In genomic region chr9:114503522-114504340, GRCh38 we compare ENCODE assay signal across 8 cellular contexts. TPM values are rescaled to one million over a fixed set of nuclear protein-coding genes. Genes with fewer than 3 reads are reported as not detected.
A peak's percentile ranks its signal among the peaks of the same experiment; 100 is the strongest.
DNase-seq lines count a peak whose midpoint lies in the region; ATAC-seq and TF ChIP-seq lines count a peak whose summit lies in the region.

No MANE protein-coding gene starts in this region.

- H3K4me3 Mint-ChIP-seq in T-helper 2 cell treated with Interferon-gamma antibody and Interleukin-4, amounts not matched to agents 5 μg/mL and 100 μg/mL, for 36 hours: peak overlapping the region; percentile 22

- TF ChIP-seq CTCF in hepatocyte (IDR thresholded peaks at IDR 0.05; ENCODE audit: poor library complexity): no peak

- H3K27ac Mint-ChIP-seq in T-helper 2 cell treated with Interferon-gamma antibody and Interleukin-4, amounts not matched to agents 5 μg/mL and 100 μg/mL, for 36 hours: no peak overlapping the region

- H3K27me3 Mint-ChIP-seq in T-helper 2 cell treated with Interferon-gamma antibody and Interleukin-4, amounts not matched to agents 5 μg/mL and 100 μg/mL, for 36 hours (ENCODE audit: low read depth): peaks cover 69% of the 10 kb centered on the region

- H4K20me1 ChIP-seq in hepatocyte (ENCODE audit: insufficient read depth, poor library complexity, severe bottlenecking): no peaks in the 10 kb centered on the region

- H3K36me3 ChIP-seq in hepatocyte (replicated peaks; ENCODE audit: insufficient read depth, low read depth): no peaks in the 10 kb centered on the region

- DNase-seq in NCI-H1092 treated with DMSO at 0.1 percent for 48 hours (lab: John Stamatoyannopoulos, UW): peak; percentile 41
- no peak for DNase-seq in NCI-H1092 (lab: John Stamatoyannopoulos, UW)
- no peak for DNase-seq in T-helper 2 cell treated with Interferon-gamma antibody and Interleukin-4, amounts not matched to agents 5 μg/mL and 100 μg/mL, for 36 hours (ENCODE audit: low spot score)
- DNase-seq in hepatocyte (ENCODE audit: low spot score): no peak
- DNase-seq in NCI-H510A (lab: John Stamatoyannopoulos, UW): no peak
- no peak for DNase-seq in A172 (ENCODE audit: low spot score)

- peaks cover 20% of the 10 kb centered on the region for H3K4me1 ChIP-seq in hepatocyte (ENCODE audit: insufficient read depth)

- H3K4me3 ChIP-seq in hepatocyte: peak overlapping the region; percentile 53
- H3K4me3 ChIP-seq in skin epidermis: peak overlapping the region; percentile 43 to 74 (median 59)

- peaks cover 7% of the 10 kb centered on the region for H3K27me3 ChIP-seq in hepatocyte

- H3K9me3 Mint-ChIP-seq in T-helper 2 cell treated with Interferon-gamma antibody and Interleukin-4, amounts not matched to agents 5 μg/mL and 100 μg/mL, for 36 hours: no peaks in the 10 kb centered on the region

- 79% methylated on average over 18 of the region's 18 CpGs for WGBS in hepatocyte (ENCODE audit: low lambda C conversion rate, missing lambda C conversion rate)

- no peaks in the 10 kb centered on the region for H3K9me2 ChIP-seq in hepatocyte (replicated peaks; ENCODE audit: insufficient read depth)

- no peak for ATAC-seq in HG03571 (IDR thresholded peaks at IDR 0.05; ENCODE audit: unreplicated experiment)

- H3K36me3 Mint-ChIP-seq in T-helper 2 cell treated with Interferon-gamma antibody and Interleukin-4, amounts not matched to agents 5 μg/mL and 100 μg/mL, for 36 hours (ENCODE audit: low read depth): no peaks in the 10 kb centered on the region

- H3K27ac ChIP-seq in hepatocyte (no peak overlapping the region), skin epidermis (peak overlapping the region in 11 of 21 experiments; percentile 5 to 78 (median 51))

- H3K9me3 ChIP-seq in hepatocyte (ENCODE audit: low read depth): no peaks in the 10 kb centered on the region

- peaks cover 14% of the 10 kb centered on the region for H3K4me1 Mint-ChIP-seq in T-helper 2 cell treated with Interferon-gamma antibody and Interleukin-4, amounts not matched to agents 5 μg/mL and 100 μg/mL, for 36 hours (ENCODE audit: low read depth)

- H3K4me2 ChIP-seq in hepatocyte: peak overlapping the region; percentile 95

- H2AFZ ChIP-seq in hepatocyte: peak overlapping the region; percentile 81

- H3K79me2 ChIP-seq in hepatocyte: peaks cover 6% of the 10 kb centered on the region

RNA-seq across cellular contexts. Expression of gene WHRN, which starts 1.5 kb away (rescaled TPM):
- 3.2 and 3.7 TPM in 2 replicates for total RNA-seq in hepatocyte
- 6.6 and 14.4 TPM in 2 replicates for polyA plus RNA-seq in hepatocyte
- total RNA-seq in A172 (2014; rRNA removed; shearing (Covaris generic)): 2.0 and 2.1 TPM in 2 replicates
